In genomic region chr14:44135972-44136371, GRCh38 we compare ENCODE assay signal across 20 cellular contexts.
DNase-seq lines count a peak whose midpoint lies in the region; ATAC-seq and TF ChIP-seq lines count a peak whose summit lies in the region.
"Had no signal": no experiment of that assay in that cellular context is flagged by ENCODE, and none has a peak within 500 bp of the region (broad histone marks: within the 10 kb centered on the region; RNA-seq: fewer than 3 reads in every experiment).

No MANE protein-coding gene starts in this region.

- intact Hi-C loops in MCF 10A (cut with micrococcal nuclease) (no loop called here), breast epithelium (cut with DNase I; ENCODE audit: low total_unique reads) (no loop called here), activated B cell treated with CpG ODN at 0.5 μM for 24 hours (cut with micrococcal nuclease) (no loop called here)

- DNase-seq in MCF 10A (ENCODE audit: unreplicated experiment) = no peak
- DNase-seq in breast epithelium (ENCODE audit: low spot score in 2 of 2) = no peak
- DNase-seq in activated B cell treated with CpG ODN at 0.5 μM for 24 hours = no peak
- DNase-seq in ACHN = no peak
- DNase-seq in cerebellar nuclear complex (lab: John Stamatoyannopoulos, UW) = no peak
- DNase-seq: activated CD4-positive, alpha-beta T cell treated with anti-CD3 and anti-CD28 coated beads for 4 hours; activated naive CD4-positive, alpha-beta T cell treated with Interleukin-2 at 50 U/mL for 16 hours; activated T-cell treated with anti-CD3 and anti-CD28 coated beads, Interleukin-2, amount 50 U/mL, for 48 hours; amygdala; Calu3; NCI-H1436; NCI-H2171; NCI-H524 treated with DMSO at 0.1 percent for 48 hours; psoas muscle; SHP77 had no signal

- no peaks in the 10 kb centered on the region for H3K9me3 Mint-ChIP-seq in MCF 10A (ENCODE audit: unreplicated experiment)
- no peaks in the 10 kb centered on the region for H3K9me3 Mint-ChIP-seq in activated B cell treated with CpG ODN at 0.5 μM for 24 hours

- H3K4me1 Mint-ChIP-seq in MCF 10A (ENCODE audit: insufficient read depth, unreplicated experiment) (peaks cover 11% of the 10 kb centered on the region), activated B cell treated with CpG ODN at 0.5 μM for 24 hours (no peaks in the 10 kb centered on the region)

- no peak for TF ChIP-seq CTCF in MCF 10A (IDR thresholded peaks at IDR 0.05; ENCODE audit: unreplicated experiment)
- TF ChIP-seq CTCF in breast epithelium (IDR thresholded peaks at IDR 0.05) = no peak
- no peak for TF ChIP-seq CTCF in KMS-11 (conservative IDR thresholded peaks at IDR 0.05; ENCODE audit: low read depth, low read length)
- no peak for TF ChIP-seq CTCF in activated B cell treated with CpG ODN at 0.5 μM for 24 hours (IDR thresholded peaks at IDR 0.05)

- H3K36me3 Mint-ChIP-seq in MCF 10A (ENCODE audit: insufficient read depth, unreplicated experiment) (no peaks in the 10 kb centered on the region), activated B cell treated with CpG ODN at 0.5 μM for 24 hours (ENCODE audit: low read depth) (no peaks in the 10 kb centered on the region)

- H3K4me3 ChIP-seq in breast epithelium (no peak overlapping the region), KMS-11 (IDR thresholded peaks at IDR 0.05; ENCODE audit: insufficient read depth, low read depth, low read length) (no peak overlapping the region)
- H3K4me3 ChIP-seq: BLaER1, psoas muscle had no signal

- in situ Hi-C loops in ACHN (cut with HindIII; ENCODE audit: low pct_ligation_motif_present, low pct_unique_long_range_greater_than_20kb, low sequenced_read_pairs) = no loop called here

- CTCF ChIA-PET in MCF 10A (lab: Yijun Ruan, JAX) (no interaction called here), activated B cell treated with CpG ODN at 0.5 μM for 24 hours (lab: Charles Lee) (no interaction called here)

- peak; percentile 81 for ATAC-seq in HG02759 (IDR thresholded peaks at IDR 0.05; ENCODE audit: unreplicated experiment)
- ATAC-seq in activated B cell treated with CpG ODN at 0.5 μM for 24 hours (ENCODE audit: low read depth) = no peak
- no peak for ATAC-seq in SK-N-SH treated with all-trans-retinoic acid at 6 μM for 48 hours
- ATAC-seq: psoas muscle had no signal

- no peak overlapping the region for H3K9ac ChIP-seq in KMS-11
- H3K9ac ChIP-seq: BLaER1 had no signal

- H3K4me2 ChIP-seq in KMS-11 = 0 out of 2 replicates have a peak overlapping the region, but pooled peaks have one; percentile 29
- H3K4me2 ChIP-seq: BLaER1 had no signal

- no peak for TF ChIP-seq POLR2A in breast epithelium (IDR thresholded peaks at IDR 0.05)

- no peaks in the 10 kb centered on the region for H3K27me3 Mint-ChIP-seq in MCF 10A (ENCODE audit: insufficient read depth, unreplicated experiment)
- no peaks in the 10 kb centered on the region for H3K27me3 Mint-ChIP-seq in activated B cell treated with CpG ODN at 0.5 μM for 24 hours

- no peaks in the 10 kb centered on the region for H3K9me3 ChIP-seq in breast epithelium
- H3K9me3 ChIP-seq: BLaER1, neutrophil, psoas muscle had no signal

- H3K4me3 Mint-ChIP-seq in MCF 10A (ENCODE audit: unreplicated experiment) (peak overlapping the region; percentile 44), activated B cell treated with CpG ODN at 0.5 μM for 24 hours (peak overlapping the region; percentile 42)

- H3K27ac Mint-ChIP-seq in MCF 10A (ENCODE audit: low read depth, unreplicated experiment) = peak overlapping the region; percentile 2
- no peak overlapping the region for H3K27ac Mint-ChIP-seq in activated B cell treated with CpG ODN at 0.5 μM for 24 hours

- peaks cover 0 to 3% of the 10 kb centered on the region in 2 donors for H3K4me1 ChIP-seq in breast epithelium
- H3K4me1 ChIP-seq in KMS-11 (ENCODE audit: low read depth, poor library complexity, severe bottlenecking) = peaks cover 4% of the 10 kb centered on the region
- H3K4me1 ChIP-seq: BLaER1, psoas muscle had no signal

- POLR2A ChIA-PET in MCF 10A (lab: Yijun Ruan, JAX) = interaction anchor here (0.8 kb wide), 1 partner anchor 106 kb away, joined by 3 read pairs; no protein-coding TSS in a partner anchor
- POLR2A ChIA-PET in activated B cell treated with CpG ODN at 0.5 μM for 24 hours (lab: Charles Lee) = no interaction called here

- H3K27ac ChIP-seq in breast epithelium (no peak overlapping the region), KMS-11 (no peak overlapping the region)
- H3K27ac ChIP-seq: BLaER1, neutrophil, psoas muscle had no signal

- H3K36me3 ChIP-seq in breast epithelium (no peaks in the 10 kb centered on the region), KMS-11 (ENCODE audit: insufficient read depth) (no peaks in the 10 kb centered on the region)
- H3K36me3 ChIP-seq: BLaER1, neutrophil had no signal

- no TSS peak for BruUV-seq in MCF 10A (replicated peaks; lab: Mats Ljungman, UMichigan)

- H3K79me2 ChIP-seq in KMS-11 (ENCODE audit: insufficient read depth, low read depth) = no peaks in the 10 kb centered on the region

- peak overlapping the region; percentile 30; the same call in 1 of the 2 replicates for H2AFZ ChIP-seq in KMS-11 (ENCODE audit: low read depth)

- H3K27me3 ChIP-seq in breast epithelium = no peaks in the 10 kb centered on the region
- H3K27me3 ChIP-seq in KMS-11 (ENCODE audit: insufficient read depth, low read depth) = no peaks in the 10 kb centered on the region
- H3K27me3 ChIP-seq: BLaER1, neutrophil had no signal

- no peaks in the 10 kb centered on the region for H4K20me1 ChIP-seq in KMS-11 (ENCODE audit: insufficient read depth)
- H4K20me1 ChIP-seq: BLaER1 had no signal

TF ChIP-seq in SK-N-SH treated with all-trans-retinoic acid at 6 μM for 48 hours, 23 proteins besides CTCF, POLR2A, EP300 and RAD21:
- no peak for TF ChIP-seq CREB5 (CRISPR knock-in tag; IDR thresholded peaks at IDR 0.05; ENCODE audit: low read depth)
- no peak for TF ChIP-seq RARB (CRISPR knock-in tag; IDR thresholded peaks at IDR 0.05)
- TF ChIP-seq ISL1 (CRISPR knock-in tag; IDR thresholded peaks at IDR 0.05) = no peak
- no peak for TF ChIP-seq ARNTL (CRISPR knock-in tag; IDR thresholded peaks at IDR 0.05; ENCODE audit: borderline replicate concordance, low read depth)
- TF ChIP-seq ZFP30 (CRISPR knock-in tag; IDR thresholded peaks at IDR 0.05) = no peak
- TF ChIP-seq ZC3H10 (CRISPR knock-in tag; IDR thresholded peaks at IDR 0.05) = no peak
- TF ChIP-seq PPARA (CRISPR knock-in tag; IDR thresholded peaks at IDR 0.05; ENCODE audit: borderline replicate concordance) = no peak
